29 cellular contexts compared by ENCODE assay signal in the genomic region with DNA sequence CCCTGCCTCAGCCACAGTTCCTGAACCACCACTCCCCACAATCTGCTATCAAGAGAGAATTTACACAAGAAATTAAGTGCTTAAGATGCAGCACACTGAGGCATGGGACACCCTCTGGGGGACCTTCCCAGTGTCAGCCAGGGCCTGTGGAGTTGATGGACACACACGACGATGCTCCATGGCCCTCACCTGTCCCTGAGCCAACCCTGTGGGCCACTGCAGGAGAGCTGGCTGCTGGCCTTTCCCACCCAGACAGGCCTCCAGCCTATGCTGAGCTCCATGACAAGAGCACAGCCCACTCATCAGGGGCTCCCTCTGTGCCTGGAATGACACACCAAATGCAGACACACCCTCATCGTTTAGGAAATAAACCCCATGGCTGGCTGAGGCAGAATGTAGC.
"Had no signal": no experiment of that assay in that cellular context is flagged by ENCODE, and none has a peak within 500 bp of the region (broad histone marks: within the 10 kb centered on the region; RNA-seq: fewer than 3 reads in every experiment).

No MANE protein-coding gene starts in this region.

- FAIRE-seq: small intestine had no signal

- H3K9ac ChIP-seq: parathyroid adenoma had no signal

- H3K27ac ChIP-seq: ovary, parathyroid adenoma, psoas muscle, right lobe of liver, sigmoid colon, stomach, thoracic aorta, thyroid gland, tibial nerve, upper lobe of left lung, uterus had no signal

- H3K36me3 ChIP-seq: ovary, right lobe of liver, sigmoid colon, stomach, thoracic aorta, thyroid gland, tibial nerve, upper lobe of left lung, uterus had no signal

- DNase-seq: naive thymus-derived CD8-positive, alpha-beta T cell; nephron progenitor cell; occipital lobe; ovary; posterior cingulate gyrus; psoas muscle; right cardiac atrium; right lobe of liver; sigmoid colon; small intestine; stimulated activated CD4-positive, alpha-beta T cell treated with anti-CD3 and anti-CD28 coated beads, Interleukin-15, amount 100 ng/mL, for 24 hours; stimulated activated CD4-positive, alpha-beta T cell treated with anti-CD3 and anti-CD28 coated beads, Interleukin-2, amount 100 ng/mL, for 24 hours; stimulated activated CD4-positive, alpha-beta T cell treated with anti-CD3 and anti-CD28 coated beads, Interleukin-2, amount 100 ng/mL, for 48 hours; stimulated activated CD4-positive, alpha-beta T cell treated with anti-CD3 and anti-CD28 coated beads, Interleukin-4, amount 100 ng/mL, for 24 hours; stimulated activated naive B cell treated with anti-CD40 and anti-IgM and Interleukin-4, amounts not matched to agents 10 μg/mL and 1 μg/mL and 100 μg/mL, for 72 hours; stimulated activated naive CD4-positive, alpha-beta T cell treated with Interleukin-2 at 50 U/mL for 16 hours; stomach; thyroid gland; trophoblast cell; upper lobe of left lung; uterus had no signal

- H3K36me3 Mint-ChIP-seq: naive thymus-derived CD8-positive, alpha-beta T cell; natural killer cell treated with Interleukin-12 subunit alpha and Interleukin-12 subunit beta and Interleukin-15 and Interleukin-18, amount 100 ng/mL, for 72 hours; stimulated activated effector memory CD8-positive, alpha-beta T cell treated with anti-CD3 and anti-CD28 coated beads, Interleukin-12 subunit alpha, Interleukin-12 subunit beta, amount 100 ng/mL, for 72 hours; stimulated activated naive B cell treated with anti-CD40 and anti-IgM and Interleukin-4, amounts not matched to agents 10 μg/mL and 1 μg/mL and 100 μg/mL, for 72 hours had no signal

- H3K27ac Mint-ChIP-seq: naive thymus-derived CD8-positive, alpha-beta T cell; natural killer cell treated with Interleukin-12 subunit alpha and Interleukin-12 subunit beta and Interleukin-15 and Interleukin-18, amount 100 ng/mL, for 72 hours; progenitor cell of endocrine pancreas; stimulated activated effector memory CD8-positive, alpha-beta T cell treated with anti-CD3 and anti-CD28 coated beads, Interleukin-12 subunit alpha, Interleukin-12 subunit beta, amount 100 ng/mL, for 72 hours; stimulated activated naive B cell treated with anti-CD40 and anti-IgM and Interleukin-4, amounts not matched to agents 10 μg/mL and 1 μg/mL and 100 μg/mL, for 72 hours; stimulated activated naive CD8-positive, alpha-beta T cell treated with anti-CD3 and anti-CD28 coated beads, Interleukin-15, Interleukin-2, amounts not matched to agents 100 ng/mL and 50 ng/mL, for 24 hours had no signal

- H3K9me3 ChIP-seq: ovary, psoas muscle, right lobe of liver, stomach, thoracic aorta, thyroid gland, tibial nerve, upper lobe of left lung, uterus had no signal

- H3K4me1 ChIP-seq: parathyroid adenoma, psoas muscle, right lobe of liver, sigmoid colon, stomach, thyroid gland, upper lobe of left lung, uterus had no signal

- H3K4me3 Mint-ChIP-seq: naive thymus-derived CD8-positive, alpha-beta T cell; natural killer cell treated with Interleukin-12 subunit alpha and Interleukin-12 subunit beta and Interleukin-15 and Interleukin-18, amount 100 ng/mL, for 72 hours; nephron progenitor cell; neural crest cell; stimulated activated effector memory CD8-positive, alpha-beta T cell treated with anti-CD3 and anti-CD28 coated beads, Interleukin-12 subunit alpha, Interleukin-12 subunit beta, amount 100 ng/mL, for 72 hours; stimulated activated naive B cell treated with anti-CD40 and anti-IgM and Interleukin-4, amounts not matched to agents 10 μg/mL and 1 μg/mL and 100 μg/mL, for 72 hours; stimulated activated naive CD8-positive, alpha-beta T cell treated with anti-CD3 and anti-CD28 coated beads, Interleukin-15, Interleukin-2, amounts not matched to agents 100 ng/mL and 50 ng/mL, for 24 hours had no signal

- H3K9me3 Mint-ChIP-seq: neural crest cell; stimulated activated naive CD8-positive, alpha-beta T cell treated with anti-CD3 and anti-CD28 coated beads, Interleukin-15, Interleukin-2, amounts not matched to agents 100 ng/mL and 50 ng/mL, for 24 hours had no signal

- H3K4me3 ChIP-seq: ovary, psoas muscle, right lobe of liver, sigmoid colon, stomach, thoracic aorta, thyroid gland, tibial nerve, upper lobe of left lung, uterus had no signal

- H3K4me1 Mint-ChIP-seq: stimulated activated effector memory CD8-positive, alpha-beta T cell treated with anti-CD3 and anti-CD28 coated beads, Interleukin-12 subunit alpha, Interleukin-12 subunit beta, amount 100 ng/mL, for 72 hours; stimulated activated naive B cell treated with anti-CD40 and anti-IgM and Interleukin-4, amounts not matched to agents 10 μg/mL and 1 μg/mL and 100 μg/mL, for 72 hours had no signal

- H2AFZ ChIP-seq: parathyroid adenoma had no signal

- H3K27me3 ChIP-seq: ovary, right lobe of liver, sigmoid colon, stomach, thyroid gland, tibial nerve, upper lobe of left lung, uterus had no signal

- H3K27me3 Mint-ChIP-seq: natural killer cell treated with Interleukin-12 subunit alpha and Interleukin-12 subunit beta and Interleukin-15 and Interleukin-18, amount 100 ng/mL, for 72 hours; progenitor cell of endocrine pancreas; stimulated activated naive B cell treated with anti-CD40 and anti-IgM and Interleukin-4, amounts not matched to agents 10 μg/mL and 1 μg/mL and 100 μg/mL, for 72 hours; stimulated activated naive CD8-positive, alpha-beta T cell treated with anti-CD3 and anti-CD28 coated beads, Interleukin-15, Interleukin-2, amounts not matched to agents 100 ng/mL and 50 ng/mL, for 24 hours had no signal
